Comparison of ENCODE assay signal across 8 cellular contexts in the genomic region with DNA sequence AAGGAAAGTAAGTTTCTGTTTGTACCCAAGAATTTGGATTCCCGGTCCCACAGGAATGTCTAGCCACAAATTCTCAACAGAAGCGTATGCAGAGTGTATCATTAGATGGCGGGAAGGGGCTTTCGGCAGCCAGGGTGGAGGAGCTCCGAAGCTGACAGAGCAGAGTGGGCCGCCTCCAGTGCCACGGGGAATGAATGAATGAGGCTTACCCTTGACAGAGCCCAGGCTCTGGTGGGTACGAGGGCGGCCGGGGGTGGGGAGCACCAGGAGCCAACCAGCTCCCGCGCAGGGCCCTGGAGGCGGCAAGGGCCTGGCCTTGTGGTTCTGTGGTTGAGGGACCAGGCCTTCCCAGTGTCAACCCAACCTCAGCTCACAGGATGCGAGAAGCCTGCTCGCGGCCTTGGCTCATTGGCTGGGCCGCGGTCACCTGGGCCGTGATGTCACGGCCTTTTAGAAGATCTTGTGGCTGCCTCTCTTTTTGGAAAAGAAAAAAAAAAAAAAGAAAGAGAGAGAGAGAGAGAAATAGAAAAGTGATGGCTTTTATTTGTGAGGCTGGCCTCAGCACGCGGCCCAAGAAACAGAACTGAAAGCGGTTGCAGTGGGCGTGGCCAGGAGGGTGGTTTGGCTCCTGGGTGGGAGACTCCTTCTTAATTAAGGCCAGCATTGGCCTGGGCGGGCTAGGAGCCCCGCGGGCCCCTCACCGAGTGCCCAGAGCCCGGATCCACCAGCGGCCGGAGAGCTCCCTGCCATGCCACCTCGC. TPM values are rescaled to one million over a fixed set of nuclear protein-coding genes. Genes with fewer than 3 reads are reported as not detected.
DNase-seq lines count a peak whose midpoint lies in the region; ATAC-seq lines count a peak whose summit lies in the region.

No MANE protein-coding gene starts in this region.

- peak overlapping the region; percentile 95 for H3K27ac Mint-ChIP-seq in activated naive CD8-positive, alpha-beta T cell treated with anti-CD3 and anti-CD28 coated beads, Interleukin-2, amount 50 U/mL, for 24 hours

- H3K4me3 Mint-ChIP-seq in activated naive CD8-positive, alpha-beta T cell treated with anti-CD3 and anti-CD28 coated beads, Interleukin-2, amount 50 U/mL, for 24 hours = peak overlapping the region; percentile 95

- H3K9me3 Mint-ChIP-seq in activated naive CD8-positive, alpha-beta T cell treated with anti-CD3 and anti-CD28 coated beads, Interleukin-2, amount 50 U/mL, for 24 hours = no peaks in the 10 kb centered on the region

- ATAC-seq in GM18870 (IDR thresholded peaks at IDR 0.05; ENCODE audit: unreplicated experiment) (peak; percentile 89), HG02973 (IDR thresholded peaks at IDR 0.05; ENCODE audit: unreplicated experiment) (peak; percentile 80), left lobe of liver (no peak)
- ATAC-seq in activated naive CD8-positive, alpha-beta T cell treated with anti-CD3 and anti-CD28 coated beads, Interleukin-2, amount 50 U/mL, for 24 hours = peak; percentile 65

- peaks cover 51% of the 10 kb centered on the region for H3K36me3 Mint-ChIP-seq in activated naive CD8-positive, alpha-beta T cell treated with anti-CD3 and anti-CD28 coated beads, Interleukin-2, amount 50 U/mL, for 24 hours (ENCODE audit: low read depth)

- peaks cover 3% of the 10 kb centered on the region for H3K27me3 Mint-ChIP-seq in activated naive CD8-positive, alpha-beta T cell treated with anti-CD3 and anti-CD28 coated beads, Interleukin-2, amount 50 U/mL, for 24 hours

- peaks cover 75% of the 10 kb centered on the region for H3K4me1 Mint-ChIP-seq in activated naive CD8-positive, alpha-beta T cell treated with anti-CD3 and anti-CD28 coated beads, Interleukin-2, amount 50 U/mL, for 24 hours

- DNase-seq in T follicular helper cell (ENCODE audit: low read depth) (peak; percentile 72), AG08395 (ENCODE audit: low spot score) (no peak), left lobe of liver (ENCODE audit: low spot score) (no peak), superior temporal gyrus (ENCODE audit: extremely low spot score) (no peak)
- peak; percentile 94 for DNase-seq in activated naive CD8-positive, alpha-beta T cell treated with anti-CD3 and anti-CD28 coated beads, Interleukin-2, amount 50 U/mL, for 24 hours
- peak; percentile 76 for DNase-seq in stimulated activated CD4-positive, alpha-beta T cell treated with anti-CD3 and anti-CD28 coated beads, Interleukin-12 subunit alpha, Interleukin-12 subunit beta, amount 100 ng/mL, for 4 hours

RNA-seq across cellular contexts. Expression of a gene that starts 34.9 kb away (rescaled TPM):
- total RNA-seq in left lobe of liver = 0.86 TPM

Comparison
In these comparisons a context has a peak if more than half of its experiments do, and no peak if none do; other contexts are left out.
1. DNase-seq: peak in T follicular helper cell (single experiment), activated naive CD8-positive, alpha-beta T cell treated with anti-CD3 and anti-CD28 coated beads, Interleukin-2, amount 50 U/mL, for 24 hours (single experiment) and stimulated activated CD4-positive, alpha-beta T cell treated with anti-CD3 and anti-CD28 coated beads, Interleukin-12 subunit alpha, Interleukin-12 subunit beta, amount 100 ng/mL, for 4 hours (single experiment); none in AG08395 (single experiment), left lobe of liver (single experiment) and superior temporal gyrus (single experiment).